8 cellular contexts compared by ENCODE assay signal in the genomic region with DNA sequence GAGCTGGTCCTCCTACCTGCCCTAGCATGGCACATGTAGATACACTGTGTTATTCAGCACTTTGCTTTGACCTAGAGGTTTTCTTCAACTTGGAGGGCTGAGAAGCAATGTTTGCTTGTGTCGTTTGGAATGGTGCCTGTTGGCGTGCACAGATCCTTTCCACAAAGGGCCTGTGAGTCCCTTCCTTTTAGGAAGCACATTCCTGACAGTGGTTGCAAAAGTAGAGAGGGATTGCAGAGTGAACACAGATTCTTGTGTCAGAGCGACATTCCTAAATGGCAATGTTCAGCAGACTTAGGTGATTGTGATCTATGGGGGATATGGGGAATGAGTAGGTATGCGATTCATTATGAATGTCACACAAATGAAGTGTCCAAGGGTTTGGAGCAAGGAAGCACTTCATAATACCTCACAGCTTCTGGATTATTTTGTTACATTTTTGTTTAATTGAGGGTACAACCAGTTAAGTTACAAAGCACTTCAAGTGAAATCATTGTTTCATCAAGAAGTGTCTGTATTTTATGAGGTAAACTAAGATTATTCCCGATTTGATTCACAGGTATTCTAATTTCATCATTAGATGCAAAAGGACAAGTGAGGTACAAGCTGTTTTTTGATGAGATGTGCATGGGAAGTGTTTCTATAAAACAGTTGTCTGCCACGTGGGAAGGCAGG. TPM values are rescaled to one million over a fixed set of nuclear protein-coding genes. Genes with fewer than 3 reads are reported as not detected.
A peak's percentile ranks its signal among the peaks of the same experiment; 100 is the strongest.
DNase-seq lines count a peak whose midpoint lies in the region; ATAC-seq, FAIRE-seq and TF ChIP-seq lines count a peak whose summit lies in the region.

No MANE protein-coding gene starts in this region.

- no peak for ATAC-seq in naive thymus-derived CD4-positive, alpha-beta T cell
- ATAC-seq in GM18511 (IDR thresholded peaks at IDR 0.05; ENCODE audit: unreplicated experiment) = no peak

- H3K4me3 Mint-ChIP-seq in naive thymus-derived CD4-positive, alpha-beta T cell = peak overlapping the region; percentile 90 to 100 (median 99)

- no peaks in the 10 kb centered on the region for H3K4me1 ChIP-seq in effector memory CD4-positive, alpha-beta T cell (ENCODE audit: control insufficient read depth, insufficient read depth, low read length, poor library complexity, severe bottlenecking)
- H3K4me1 ChIP-seq in naive thymus-derived CD4-positive, alpha-beta T cell (ENCODE audit: control insufficient read depth in 2 of 2, insufficient read depth in 2 of 2, low read length in 2 of 2) = peaks cover 4 to 18% of the 10 kb centered on the region in 2 donors

- H3K27ac Mint-ChIP-seq in naive thymus-derived CD4-positive, alpha-beta T cell = peak overlapping the region in 8 of 9 donors; percentile 57 to 95 (median 92)

- H3K4me1 Mint-ChIP-seq in naive thymus-derived CD4-positive, alpha-beta T cell = peaks cover 15 to 48% (median 35%) of the 10 kb centered on the region in 7 donors

- CTCF ChIA-PET in naive thymus-derived CD4-positive, alpha-beta T cell (lab: Charles Lee) = interaction anchor here (1.0 kb wide), 2 partner anchors 13 to 58 kb away, joined by 3 read pairs; no protein-coding TSS in a partner anchor

- H3K36me3 Mint-ChIP-seq in naive thymus-derived CD4-positive, alpha-beta T cell = peaks cover 0 to 7% (median 0%) of the 10 kb centered on the region in 5 donors

- intact Hi-C loops in naive thymus-derived CD4-positive, alpha-beta T cell (cut with micrococcal nuclease) = loop anchor here (2.0 to 10.0 kb wide), 5 partner anchors 62 to 1624 kb away; partner anchors contain the start of genes ATXN1 (in 1 of the 2), KDM1B (in 1 of the 2), NUP153 (in 1 of the 2) and TPMT (in 1 of the 2)

- FAIRE-seq in frontal cortex (lab: Jason Lieb, UNC) = no peak

- H3K36me3 ChIP-seq in effector memory CD4-positive, alpha-beta T cell (ENCODE audit: control insufficient read depth, insufficient read depth, low read length) = no peaks in the 10 kb centered on the region
- no peaks in the 10 kb centered on the region for H3K36me3 ChIP-seq in naive thymus-derived CD4-positive, alpha-beta T cell (ENCODE audit: control insufficient read depth in 2 of 3, insufficient read depth in 3 of 3, low read length in 3 of 3)

- peaks cover 0 to 21% (median 0%) of the 10 kb centered on the region in 5 donors for H3K27me3 Mint-ChIP-seq in naive thymus-derived CD4-positive, alpha-beta T cell

- TF ChIP-seq POLR2A in NB4 (IDR thresholded peaks at IDR 0.05; ENCODE audit: extremely low read depth, insufficient read length) = no peak

- no peaks in the 10 kb centered on the region for H3K9me3 ChIP-seq in effector memory CD4-positive, alpha-beta T cell (ENCODE audit: control insufficient read depth, low read length)
- no peaks in the 10 kb centered on the region for H3K9me3 ChIP-seq in naive thymus-derived CD4-positive, alpha-beta T cell (ENCODE audit: control insufficient read depth in 2 of 3, low read length in 3 of 3)

- H3K27ac ChIP-seq in effector memory CD4-positive, alpha-beta T cell (ENCODE audit: insufficient read depth, low read length, poor library complexity, severe bottlenecking) = no peak overlapping the region
- no peak overlapping the region for H3K27ac ChIP-seq in naive thymus-derived CD4-positive, alpha-beta T cell (ENCODE audit: low read depth, low read length)

- DNase-seq in AG20443 (ENCODE audit: low spot score) = peak; percentile 42
- no peak for DNase-seq in NB4 (ENCODE audit: low read depth)
- DNase-seq in effector memory CD4-positive, alpha-beta T cell = no peak
- DNase-seq in naive thymus-derived CD4-positive, alpha-beta T cell = no peak
- no peak for DNase-seq in ecto neural progenitor cell (ENCODE audit: low spot score)
- DNase-seq in frontal cortex (ENCODE audit: low spot score in 2 of 2) = no peak
- DNase-seq in kidney glomerular epithelial cell (lab: John Stamatoyannopoulos, UW) = no peak

- no peaks in the 10 kb centered on the region for H3K27me3 ChIP-seq in effector memory CD4-positive, alpha-beta T cell (replicated peaks; ENCODE audit: control insufficient read depth, insufficient read depth, low read length, poor library complexity, severe bottlenecking)
- no peaks in the 10 kb centered on the region for H3K27me3 ChIP-seq in naive thymus-derived CD4-positive, alpha-beta T cell (ENCODE audit: control insufficient read depth in 2 of 2, insufficient read depth in 2 of 2, low read length in 2 of 2)

- no peaks in the 10 kb centered on the region for H3K9me3 Mint-ChIP-seq in naive thymus-derived CD4-positive, alpha-beta T cell

- POLR2A ChIA-PET in naive thymus-derived CD4-positive, alpha-beta T cell (lab: Charles Lee) = interaction anchor here (0.6 to 0.9 kb wide), 3 partner anchors 9 to 35 kb away, joined by 3 read pairs; no protein-coding TSS in a partner anchor

- H3K4me3 ChIP-seq in NB4 (ENCODE audit: low read depth, low read length) = peak overlapping the region; percentile 52
- peak overlapping the region; percentile 80 for H3K4me3 ChIP-seq in effector memory CD4-positive, alpha-beta T cell (ENCODE audit: insufficient read depth, low read depth, low read length, poor library complexity, severe bottlenecking)
- H3K4me3 ChIP-seq in naive thymus-derived CD4-positive, alpha-beta T cell (ENCODE audit: low read length) = peak overlapping the region; percentile 70

- no peak for TF ChIP-seq CTCF in NB4 (IDR thresholded peaks at IDR 0.05; ENCODE audit: low read depth, low read length)

RNA-seq across cellular contexts. Expression of gene RNF144B, which starts 0.7 kb away (rescaled TPM):
- 10 to 100 TPM in 1 of 5 experiments, 1 to 10 TPM in 4; 1.5 to 23.5 (median 7.9) TPM for total RNA-seq in naive thymus-derived CD4-positive, alpha-beta T cell
- polyA plus RNA-seq in naive thymus-derived CD4-positive, alpha-beta T cell = 1 to 10 TPM; 1.6 to 1.8 TPM
- 2.9 TPM for total RNA-seq in frontal cortex
